ENCODE assay signal across 10 cellular contexts in genomic region chr6:29651413-29652197, GRCh38. TPM values are rescaled to one million over a fixed set of nuclear protein-coding genes. Genes with fewer than 3 reads are reported as not detected.
DNase-seq lines count a peak whose midpoint lies in the region; ATAC-seq and TF ChIP-seq lines count a peak whose summit lies in the region.
"Had no signal": no experiment of that assay in that cellular context is flagged by ENCODE, and none has a peak within 500 bp of the region (broad histone marks: within the 10 kb centered on the region; RNA-seq: fewer than 3 reads in every experiment).

No MANE protein-coding gene starts in this region.

- no peak overlapping the region for H3K4me3 ChIP-seq in CD4-positive, alpha-beta memory T cell (ENCODE audit: low read length in 2 of 2)
- no peak overlapping the region for H3K4me3 ChIP-seq in fibroblast of the aortic adventitia (ENCODE audit: low read depth, low read length)
- no peak overlapping the region for H3K4me3 ChIP-seq in thyroid gland (replicated peaks in 1 of 3)

- CTCF ChIA-PET in CD4-positive, alpha-beta memory T cell (lab: Charles Lee; ENCODE audit: partially characterized antibody) = interaction anchor here (0.6 to 10.0 kb wide), 10 partner anchors 7 to 640 kb away, joined by 3 to 336 read pairs (median 14); partner anchors contain the start of gene GABBR1
- CTCF ChIA-PET in HEK293T (lab: Yijun Ruan, JAX) = interaction anchor here (0.6 to 6.9 kb wide), 8 partner anchors 12 to 1511 kb away, joined by 3 to 118 read pairs (median 6); partner anchors contain the start of gene GABBR1

- H3K27me3 ChIP-seq in CD4-positive, alpha-beta memory T cell (ENCODE audit: insufficient read depth, low read length) = no peaks in the 10 kb centered on the region
- no peaks in the 10 kb centered on the region for H3K27me3 ChIP-seq in thyroid gland

- in situ Hi-C loops in SK-MEL-5 (cut with HindIII; ENCODE audit: low pct_unique_long_range_greater_than_20kb, low sequenced_read_pairs) = no loop called here

- intact Hi-C loops in CD4-positive, alpha-beta memory T cell (cut with micrococcal nuclease) = loop anchor here (1.0 to 5.0 kb wide), 3 partner anchors 23 to 183 kb away; no protein-coding TSS in a partner anchor
- intact Hi-C loops in thyroid gland (cut with DNase I) (no loop called here), sciatic nerve (cut with DNase I) (no loop called here)

- H3K4me1 Mint-ChIP-seq in CD4-positive, alpha-beta memory T cell = peaks cover 7 to 22% (median 14%) of the 10 kb centered on the region in 4 donors

- peaks cover 8 to 9% of the 10 kb centered on the region in 2 donors for H3K27me3 Mint-ChIP-seq in CD4-positive, alpha-beta memory T cell

- TF ChIP-seq CTCF in fibroblast of the aortic adventitia (IDR thresholded peaks at IDR 0.05; ENCODE audit: insufficient read depth, low read length) = peak; percentile 62
- peak in 5 of 6 experiments; percentile 27 to 57 (median 48) for TF ChIP-seq CTCF in thyroid gland (IDR thresholded peaks at IDR 0.05)

- POLR2A ChIA-PET in CD4-positive, alpha-beta memory T cell (lab: Charles Lee; ENCODE audit: partially characterized antibody) = interaction anchor here (2.6 to 3.2 kb wide), 2 partner anchors 10 to 11 kb away, joined by 9 to 43 read pairs; no protein-coding TSS in a partner anchor
- POLR2A ChIA-PET in HEK293T (lab: Yijun Ruan, JAX) = no interaction called here

- peaks cover 19% of the 10 kb centered on the region for H3K4me1 ChIP-seq in CD4-positive, alpha-beta memory T cell (ENCODE audit: insufficient read depth, low read length)
- no peaks in the 10 kb centered on the region for H3K4me1 ChIP-seq in thyroid gland

- H3K27ac ChIP-seq in CD4-positive, alpha-beta memory T cell (ENCODE audit: low read depth, low read length) = no peak overlapping the region
- H3K27ac ChIP-seq in thyroid gland = no peak overlapping the region

- 75 to 76% methylated on average over 8 of the region's 8 CpGs for WGBS in thyroid gland, 2 donors

- H3K36me3 Mint-ChIP-seq in CD4-positive, alpha-beta memory T cell = peaks cover 0 to 3% of the 10 kb centered on the region in 2 donors

- no peaks in the 10 kb centered on the region for H3K9me3 ChIP-seq in CD4-positive, alpha-beta memory T cell (ENCODE audit: control insufficient read depth in 1 of 2, low read length in 2 of 2)
- H3K9me3 ChIP-seq in thyroid gland = no peaks in the 10 kb centered on the region

- no peaks in the 10 kb centered on the region for H3K9me3 Mint-ChIP-seq in CD4-positive, alpha-beta memory T cell

- H3K4me3 Mint-ChIP-seq in CD4-positive, alpha-beta memory T cell = peak overlapping the region in 3 of 8 donors; percentile 45 to 57 (median 56)

- no peak for TF ChIP-seq POLR2A in thyroid gland (IDR thresholded peaks at IDR 0.05)

- peak in 4 of 5 donors; percentile 44 to 55 (median 48) for DNase-seq in CD4-positive, alpha-beta memory T cell
- DNase-seq in HEK293T (ENCODE audit: extremely low spot score) (peak; percentile 41), SK-MEL-5 (ENCODE audit: low read depth, low spot score) (peak; percentile 64), fibroblast of the aortic adventitia (ENCODE audit: low read depth) (peak; percentile 53), thyroid gland (no peak), sciatic nerve (ENCODE audit: low spot score) (no peak)
- DNase-seq in stimulated activated CD4-positive, alpha-beta T cell treated with anti-CD3 and anti-CD28 coated beads, Interleukin-4, amount 100 ng/mL, for 24 hours = no peak

- no peaks in the 10 kb centered on the region for H3K36me3 ChIP-seq in CD4-positive, alpha-beta memory T cell (ENCODE audit: insufficient read depth, low read length)
- H3K36me3 ChIP-seq in thyroid gland = no peaks in the 10 kb centered on the region

- peak overlapping the region in 3 of 7 donors; percentile 28 to 82 (median 82) for H3K27ac Mint-ChIP-seq in CD4-positive, alpha-beta memory T cell

- ATAC-seq in sciatic nerve (no peak), GM18520 (IDR thresholded peaks at IDR 0.05; ENCODE audit: unreplicated experiment) (no peak)

TF ChIP-seq in HEK293T, 16 proteins besides CTCF, POLR2A, EP300 and RAD21:
- no peak for TF ChIP-seq NFRKB (IDR thresholded peaks at IDR 0.05)
- TF ChIP-seq, protein P1, sequence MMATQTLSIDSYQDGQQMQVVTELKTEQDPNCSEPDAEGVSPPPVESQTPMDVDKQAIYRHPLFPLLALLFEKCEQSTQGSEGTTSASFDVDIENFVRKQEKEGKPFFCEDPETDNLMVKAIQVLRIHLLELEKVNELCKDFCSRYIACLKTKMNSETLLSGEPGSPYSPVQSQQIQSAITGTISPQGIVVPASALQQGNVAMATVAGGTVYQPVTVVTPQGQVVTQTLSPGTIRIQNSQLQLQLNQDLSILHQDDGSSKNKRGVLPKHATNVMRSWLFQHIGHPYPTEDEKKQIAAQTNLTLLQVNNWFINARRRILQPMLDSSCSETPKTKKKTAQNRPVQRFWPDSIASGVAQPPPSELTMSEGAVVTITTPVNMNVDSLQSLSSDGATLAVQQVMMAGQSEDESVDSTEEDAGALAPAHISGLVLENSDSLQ (IDR thresholded peaks at IDR 0.05) = no peak
- no peak for TF ChIP-seq CTBP1 (IDR thresholded peaks at IDR 0.05; ENCODE audit: borderline replicate concordance)
- no peak for TF ChIP-seq SP1 (IDR thresholded peaks at IDR 0.05)
- TF ChIP-seq BHLHE40 (IDR thresholded peaks at IDR 0.05; ENCODE audit: borderline replicate concordance) = no peak
- no peak for TF ChIP-seq SUZ12 (IDR thresholded peaks at IDR 0.05)

RNA-seq across cellular contexts. Expression of gene MOG, which starts 5.3 kb away (rescaled TPM):
- total RNA-seq in CD4-positive, alpha-beta memory T cell = not detected
- not detected for polyA plus RNA-seq in CD4-positive, alpha-beta memory T cell
- total RNA-seq in SK-MEL-5 (2014; rRNA removed; shearing (Covaris generic)) = not detected in 2 replicates
- 0.12 TPM in 1 of 2 replicates, not detected in the other for polyA plus RNA-seq in SK-MEL-5 (2015; cell fraction: cytosol; rRNA removed)
- not detected in 2 replicates for polyA plus RNA-seq in SK-MEL-5 (2015; cell fraction: nucleus; rRNA removed)
- total RNA-seq in fibroblast of the aortic adventitia (ENCODE audit: low replicate concordance) (not detected in 2 replicates), thyroid gland (not detected), sciatic nerve (not detected)
- total RNA-seq: HT1080, urinary bladder had no signal
- polyA plus RNA-seq: urinary bladder had no signal

RNA-seq across cellular contexts. Expression of gene GABBR1, which starts 18.6 kb away (rescaled TPM):
- 10 to 100 TPM; 58.1 to 58.9 TPM for total RNA-seq in CD4-positive, alpha-beta memory T cell
- polyA plus RNA-seq in CD4-positive, alpha-beta memory T cell = 1 to 10 TPM; 1.8 to 2.4 TPM
- 9.4 and 10.7 TPM in 2 replicates for total RNA-seq in SK-MEL-5 (2014; rRNA removed; shearing (Covaris generic))
- polyA plus RNA-seq in SK-MEL-5 (2015; cell fraction: cytosol; rRNA removed) = 14.9 and 20.3 TPM in 2 replicates
- 214 and 232 TPM in 2 replicates for polyA plus RNA-seq in SK-MEL-5 (2015; cell fraction: nucleus; rRNA removed)
- total RNA-seq in fibroblast of the aortic adventitia (ENCODE audit: low replicate concordance) = 11.7 and 19.2 TPM in 2 replicates
- 10 to 100 TPM; 20.4 to 34.3 (median 23.8) TPM for total RNA-seq in thyroid gland
- total RNA-seq in sciatic nerve = 106 TPM

RNA-seq across cellular contexts. Expression of gene ZFP57, which starts 29.3 kb away (rescaled TPM):
- not detected for total RNA-seq in CD4-positive, alpha-beta memory T cell
- polyA plus RNA-seq in CD4-positive, alpha-beta memory T cell = 1 to 10 TPM; 2.4 to 3.0 TPM
- not detected in 2 replicates for total RNA-seq in SK-MEL-5 (2014; rRNA removed; shearing (Covaris generic))
- polyA plus RNA-seq in SK-MEL-5 (2015; cell fraction: cytosol; rRNA removed) = not detected in 2 replicates
- polyA plus RNA-seq in SK-MEL-5 (2015; cell fraction: nucleus; rRNA removed) = not detected in 2 replicates
- total RNA-seq in fibroblast of the aortic adventitia (ENCODE audit: low replicate concordance) (0.49 TPM in 1 of 2 replicates, not detected in the other), thyroid gland (not detected), sciatic nerve (not detected)
- total RNA-seq: HT1080, urinary bladder had no signal
- polyA plus RNA-seq: urinary bladder had no signal

Comparison
In these comparisons a context has a peak if more than half of its experiments do, and no peak if none do; other contexts are left out.
1. DNase-seq: peak in CD4-positive, alpha-beta memory T cell (4 of 5), HEK293T (single experiment), SK-MEL-5 (single experiment) and fibroblast of the aortic adventitia (single experiment); none in thyroid gland (0 of 2), sciatic nerve (single experiment) and stimulated activated CD4-positive, alpha-beta T cell treated with anti-CD3 and anti-CD28 coated beads, Interleukin-4, amount 100 ng/mL, for 24 hours (single experiment).